ENCODE assay signal across 2 cellular contexts in genomic region chr15:74808840-74809229, GRCh38.
TF ChIP-seq lines count a peak whose summit lies in the region.

No MANE protein-coding gene starts in this region.

TF ChIP-seq in SK-N-SH treated with all-trans-retinoic acid at 6 μM for 48 hours, 23 proteins besides CTCF, POLR2A, EP300 and RAD21:
- no peak for TF ChIP-seq ARNTL (CRISPR knock-in tag; IDR thresholded peaks at IDR 0.05; ENCODE audit: borderline replicate concordance, low read depth)
TF ChIP-seq in SK-N-SH treated with all-trans-retinoic acid at 6 μM for 48 hours: peak in this region for 0.

TF ChIP-seq in SK-N-SH, 30 proteins besides CTCF, POLR2A, EP300 and RAD21:
- no peak for TF ChIP-seq FOSL2 (IDR thresholded peaks at IDR 0.05; ENCODE audit: borderline replicate concordance, low read depth)
- no peak for TF ChIP-seq POLR2AphosphoS5 (IDR thresholded peaks at IDR 0.05; ENCODE audit: low read depth, low read length)
- no peak for TF ChIP-seq NRF1 (IDR thresholded peaks at IDR 0.05; ENCODE audit: low read depth, low read length)
- no peak for TF ChIP-seq MXI1 (IDR thresholded peaks at IDR 0.05; ENCODE audit: low read depth, low read length)
- TF ChIP-seq MEF2A (IDR thresholded peaks at IDR 0.05; ENCODE audit: borderline replicate concordance, low read depth): no peak
- no peak for TF ChIP-seq USF2 (IDR thresholded peaks at IDR 0.05; ENCODE audit: borderline replicate concordance, low read depth, low read length)
